In genomic region chr2:165632594-165632993, GRCh38 we compare ENCODE assay signal across 1 cellular context.
A peak's percentile ranks its signal among the peaks of the same experiment; 100 is the strongest.
TF ChIP-seq lines count a peak whose summit lies in the region.

No MANE protein-coding gene starts in this region.

TF ChIP-seq in SK-N-SH treated with all-trans-retinoic acid at 6 μM for 48 hours, 23 proteins besides CTCF, POLR2A, EP300 and RAD21:
- TF ChIP-seq POU6F1 (CRISPR knock-in tag; IDR thresholded peaks at IDR 0.05; ENCODE audit: borderline replicate concordance, low read depth) (no peak; the same call in 1 of the 2 replicates), BACH2 (CRISPR knock-in tag; IDR thresholded peaks at IDR 0.05; ENCODE audit: borderline replicate concordance) (no peak), TSHZ2 (CRISPR knock-in tag; IDR thresholded peaks at IDR 0.05) (peak; percentile 81), ISL1 (CRISPR knock-in tag; IDR thresholded peaks at IDR 0.05) (peak; percentile 90), RARB (CRISPR knock-in tag; IDR thresholded peaks at IDR 0.05) (no peak), TCF4 (CRISPR knock-in tag; IDR thresholded peaks at IDR 0.05; ENCODE audit: borderline replicate concordance) (peak; percentile 93), TOX (CRISPR knock-in tag; IDR thresholded peaks at IDR 0.05; ENCODE audit: borderline replicate concordance) (no peak), ESRRG (CRISPR knock-in tag; IDR thresholded peaks at IDR 0.05) (no peak; the same call in 1 of the 2 replicates), SNAI2 (CRISPR knock-in tag; IDR thresholded peaks at IDR 0.05) (no peak), ZNF8 (CRISPR knock-in tag; IDR thresholded peaks at IDR 0.05) (peak; percentile 20; the same call in 1 of the 2 replicates), CSRNP3 (CRISPR knock-in tag; IDR thresholded peaks at IDR 0.05) (peak; percentile 82; the same call in 1 of the 2 replicates), ARNTL (CRISPR knock-in tag; IDR thresholded peaks at IDR 0.05; ENCODE audit: borderline replicate concordance, low read depth) (no peak), ZC3H10 (CRISPR knock-in tag; IDR thresholded peaks at IDR 0.05) (no peak), ZNF70 (CRISPR knock-in tag; IDR thresholded peaks at IDR 0.05) (0 out of 2 replicates have a peak, but pooled peaks have one; percentile 5), CREB5 (CRISPR knock-in tag; IDR thresholded peaks at IDR 0.05; ENCODE audit: low read depth) (0 out of 2 replicates have a peak, but pooled peaks have one; percentile 31), ZFP3 (CRISPR knock-in tag; IDR thresholded peaks at IDR 0.05) (no peak), CSDC2 (CRISPR knock-in tag; IDR thresholded peaks at IDR 0.05) (no peak), PPARA (CRISPR knock-in tag; IDR thresholded peaks at IDR 0.05; ENCODE audit: borderline replicate concordance) (no peak), ZFP30 (CRISPR knock-in tag; IDR thresholded peaks at IDR 0.05) (no peak)
